8 cellular contexts compared by ENCODE assay signal in the genomic region with DNA sequence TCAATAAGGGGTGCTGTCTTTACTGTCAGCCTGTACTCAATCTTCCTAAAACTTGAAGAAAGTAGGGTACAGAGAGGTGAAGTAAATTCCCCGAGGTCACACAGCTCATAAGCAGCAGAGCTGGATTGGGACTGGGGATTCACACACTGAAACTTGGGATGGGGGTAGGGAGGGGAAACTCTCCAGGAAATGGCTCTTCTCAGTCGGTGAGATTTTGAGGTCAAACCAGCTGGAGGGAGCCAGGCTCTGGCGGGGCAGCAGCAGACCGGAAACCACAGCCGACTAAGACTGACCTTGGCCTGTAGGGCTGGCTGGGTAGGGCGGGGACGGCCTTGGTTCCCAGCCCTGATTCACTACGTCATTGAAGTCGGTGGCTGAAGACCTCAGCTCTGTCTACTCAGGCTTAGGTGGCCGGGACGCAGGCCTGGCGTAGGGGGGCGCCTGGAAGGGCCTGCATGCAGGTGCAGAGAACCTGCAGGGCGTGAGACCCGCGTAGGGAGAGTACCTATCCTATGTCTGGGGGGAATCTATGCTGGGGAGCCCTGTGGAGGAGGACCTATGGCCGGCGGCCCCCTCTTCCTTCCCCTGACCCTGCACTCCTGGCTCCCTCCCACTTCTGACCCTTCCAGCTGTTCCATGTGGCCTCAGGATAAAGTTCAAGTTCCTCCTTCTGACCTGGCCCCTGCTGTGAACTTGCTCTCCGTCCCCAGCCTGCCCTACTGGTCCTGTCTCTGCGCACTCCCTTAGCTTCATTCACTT. TPM values are rescaled to one million over a fixed set of nuclear protein-coding genes. Genes with fewer than 3 reads are reported as not detected.
DNase-seq lines count a peak whose midpoint lies in the region; ATAC-seq and TF ChIP-seq lines count a peak whose summit lies in the region.

No MANE protein-coding gene starts in this region.

- H3K36me3 Mint-ChIP-seq in T-helper 17 cell (ENCODE audit: low read depth) (no peaks in the 10 kb centered on the region), neural crest cell (ENCODE audit: low read depth) (no peaks in the 10 kb centered on the region)

- peaks cover 11% of the 10 kb centered on the region for H3K4me1 Mint-ChIP-seq in T-helper 17 cell
- peaks cover 11% of the 10 kb centered on the region for H3K4me1 Mint-ChIP-seq in neural crest cell

- TF ChIP-seq CTCF in neural crest cell (conservative IDR thresholded peaks at IDR 0.05) = no peak

- H3K27me3 Mint-ChIP-seq in T-helper 17 cell (peaks cover 18% of the 10 kb centered on the region), neural crest cell (ENCODE audit: low read depth) (peaks cover 17% of the 10 kb centered on the region)

- peak; percentile 88 for ATAC-seq in HG03108 (IDR thresholded peaks at IDR 0.05; ENCODE audit: unreplicated experiment)
- peak; percentile 69 for ATAC-seq in T-helper 17 cell

- H3K4me3 Mint-ChIP-seq in T-helper 17 cell = no peak overlapping the region
- H3K4me3 Mint-ChIP-seq in neural crest cell = no peak overlapping the region

- DNase-seq in DMS53 (lab: John Stamatoyannopoulos, UW) (peak; percentile 56), DMS53 treated with DMSO at 0.1 percent for 48 hours (lab: John Stamatoyannopoulos, UW; ENCODE audit: unreplicated experiment) (no peak), T-helper 17 cell (no peak), fibroblast of peridontal ligament (ENCODE audit: extremely low read depth) (peak; percentile 49), neural crest cell (ENCODE audit: low read depth, low spot score) (peak; percentile 11), NCI-H1694 (lab: John Stamatoyannopoulos, UW) (no peak)
- DNase-seq in activated effector memory CD4-positive, alpha-beta T cell treated with Interleukin-2 at 50 U/mL for 16 hours = no peak

- H3K27ac Mint-ChIP-seq in T-helper 17 cell (peak overlapping the region; percentile 57), neural crest cell (ENCODE audit: unreplicated experiment) (no peak overlapping the region)

- no peaks in the 10 kb centered on the region for H3K9me3 ChIP-seq in T-helper 17 cell (ENCODE audit: control insufficient read depth, low read length, poor library complexity, severe bottlenecking)

- no peaks in the 10 kb centered on the region for H3K9me3 Mint-ChIP-seq in neural crest cell

RNA-seq across cellular contexts. Expression of gene SLC4A1, which starts 11.8 kb away (rescaled TPM):
- total RNA-seq in T-helper 17 cell = not detected
- not detected in 2 replicates for total RNA-seq in neural crest cell

RNA-seq across cellular contexts. Expression of gene RUNDC3A, which starts 28.6 kb away (rescaled TPM):
- total RNA-seq in T-helper 17 cell = under 1 TPM; 0.37 to 0.55 TPM
- 8.7 and 12.9 TPM in 2 replicates for total RNA-seq in neural crest cell

RNA-seq across cellular contexts. Expression of gene SLC25A39, which starts 44.9 kb away (rescaled TPM):
- total RNA-seq in T-helper 17 cell (10 to 100 TPM; 75.9 to 76.5 TPM), neural crest cell (114 and 122 TPM in 2 replicates)

Comparison
In these comparisons a context has a peak if more than half of its experiments do, and no peak if none do; other contexts are left out.
1. DNase-seq: peak in DMS53 (single experiment), fibroblast of peridontal ligament (single experiment) and neural crest cell (single experiment); none in DMS53 treated with DMSO at 0.1 percent for 48 hours (single experiment), T-helper 17 cell (0 of 3), NCI-H1694 (single experiment) and activated effector memory CD4-positive, alpha-beta T cell treated with Interleukin-2 at 50 U/mL for 16 hours (single experiment).